ENCODE assay signal across 14 cellular contexts in genomic region chrX:48224196-48224595, GRCh38. TPM values are rescaled to one million over a fixed set of nuclear protein-coding genes. Genes with fewer than 3 reads are reported as not detected.
"Had no signal": no experiment of that assay in that cellular context is flagged by ENCODE, and none has a peak within 500 bp of the region (broad histone marks: within the 10 kb centered on the region; RNA-seq: fewer than 3 reads in every experiment).

No MANE protein-coding gene starts in this region.

RNA-seq across cellular contexts. Expression of gene SSX5, which starts 27.6 kb away (rescaled TPM):
- total RNA-seq: activated B cell treated with CpG ODN at 0.5 μM for 24 hours; activated CD4-positive, alpha-beta memory T cell treated with anti-CD3 and anti-CD28 coated beads for 36 hours; activated CD4-positive, alpha-beta memory T cell treated with anti-CD3 and anti-CD28 coated beads, Interleukin-2, amount 10 ng/mL, durations not matched to agents 7 days and 5 days; activated CD4-positive, alpha-beta T cell treated with anti-CD3 and anti-CD28 coated beads for 36 hours; activated CD4-positive, alpha-beta T cell treated with anti-CD3 and anti-CD28 coated beads, Interleukin-2, amount 10 ng/mL, durations not matched to agents 24 days and 14 days; activated CD4-positive, alpha-beta T cell treated with anti-CD3 and anti-CD28 coated beads, Interleukin-2, amount 10 ng/mL, durations not matched to agents 7 days and 5 days; activated CD8-positive, alpha-beta memory T cell treated with anti-CD3 and anti-CD28 coated beads for 36 hours; activated CD8-positive, alpha-beta memory T cell treated with anti-CD3 and anti-CD28 coated beads, Interleukin-2, amount 10 ng/mL, durations not matched to agents 7 days and 5 days; activated CD8-positive, alpha-beta T cell treated with anti-CD3 and anti-CD28 coated beads for 36 hours; activated CD8-positive, alpha-beta T cell treated with anti-CD3 and anti-CD28 coated beads, Interleukin-2, amount 10 ng/mL, durations not matched to agents 7 days and 5 days; T-helper 1 cell treated with Interleukin-12 subunit alpha and Interleukin-12 subunit beta and Interleukin-4 antibody, amounts not matched to agents 30 ng/mL and 1 ng/mL, for 36 hours; T-helper 17 cell; T-helper 2 cell treated with Interferon-gamma antibody and Interleukin-4, amounts not matched to agents 100 ng/mL and 5 ng/mL, for 36 hours; WTC11 had no signal

RNA-seq across cellular contexts. Expression of gene SSX1, which starts 31.0 kb away (rescaled TPM):
- total RNA-seq: activated B cell treated with CpG ODN at 0.5 μM for 24 hours; activated CD4-positive, alpha-beta memory T cell treated with anti-CD3 and anti-CD28 coated beads for 36 hours; activated CD4-positive, alpha-beta memory T cell treated with anti-CD3 and anti-CD28 coated beads, Interleukin-2, amount 10 ng/mL, durations not matched to agents 7 days and 5 days; activated CD4-positive, alpha-beta T cell treated with anti-CD3 and anti-CD28 coated beads for 36 hours; activated CD4-positive, alpha-beta T cell treated with anti-CD3 and anti-CD28 coated beads, Interleukin-2, amount 10 ng/mL, durations not matched to agents 24 days and 14 days; activated CD4-positive, alpha-beta T cell treated with anti-CD3 and anti-CD28 coated beads, Interleukin-2, amount 10 ng/mL, durations not matched to agents 7 days and 5 days; activated CD8-positive, alpha-beta memory T cell treated with anti-CD3 and anti-CD28 coated beads for 36 hours; activated CD8-positive, alpha-beta memory T cell treated with anti-CD3 and anti-CD28 coated beads, Interleukin-2, amount 10 ng/mL, durations not matched to agents 7 days and 5 days; activated CD8-positive, alpha-beta T cell treated with anti-CD3 and anti-CD28 coated beads for 36 hours; activated CD8-positive, alpha-beta T cell treated with anti-CD3 and anti-CD28 coated beads, Interleukin-2, amount 10 ng/mL, durations not matched to agents 7 days and 5 days; T-helper 1 cell treated with Interleukin-12 subunit alpha and Interleukin-12 subunit beta and Interleukin-4 antibody, amounts not matched to agents 30 ng/mL and 1 ng/mL, for 36 hours; T-helper 17 cell; T-helper 2 cell treated with Interferon-gamma antibody and Interleukin-4, amounts not matched to agents 100 ng/mL and 5 ng/mL, for 36 hours; WTC11 had no signal
